In genomic region chr1:47190807-47191206, GRCh38 we compare ENCODE assay signal across 17 cellular contexts. TPM values are rescaled to one million over a fixed set of nuclear protein-coding genes. Genes with fewer than 3 reads are reported as not detected.
DNase-seq lines count a peak whose midpoint lies in the region; ATAC-seq and TF ChIP-seq lines count a peak whose summit lies in the region.
"Had no signal": no experiment of that assay in that cellular context is flagged by ENCODE, and none has a peak within 500 bp of the region (broad histone marks: within the 10 kb centered on the region; RNA-seq: fewer than 3 reads in every experiment).

No MANE protein-coding gene starts in this region.

- H3K23me2 ChIP-seq in H9 (ENCODE audit: insufficient read length, low read depth, low read length, poor library complexity, severe bottlenecking): no peaks in the 10 kb centered on the region

- H4K20me1 ChIP-seq in H9 (ENCODE audit: control insufficient read depth, insufficient read depth, insufficient read length): no peaks in the 10 kb centered on the region

- H3K4me3 Mint-ChIP-seq in H9: no peak overlapping the region
- H3K4me3 Mint-ChIP-seq: activated CD8-positive, alpha-beta T cell treated with anti-CD3 and anti-CD28 coated beads, Interleukin-2, amount 10 ng/mL, durations not matched to agents 7 days and 5 days; stimulated activated naive B cell treated with anti-CD40 and anti-IgM and Interleukin-4, amounts not matched to agents 10 μg/mL and 1 μg/mL and 100 μg/mL, for 72 hours had no signal

- TF ChIP-seq CTCF in H9 (conservative IDR thresholded peaks at IDR 0.05): no peak
- no peak for TF ChIP-seq CTCF in colonic mucosa (IDR thresholded peaks at IDR 0.05)
- TF ChIP-seq CTCF in sigmoid colon (IDR thresholded peaks at IDR 0.05): no peak

- no peaks in the 10 kb centered on the region for H3K79me2 ChIP-seq in H9 (ENCODE audit: insufficient read depth, low read length)

- intact Hi-C loops in colonic mucosa (cut with DNase I): loop anchor here (5.0 to 10.0 kb wide), 2 partner anchors 141 to 524 kb away; partner anchors contain the start of gene CMPK1
- intact Hi-C loops in sigmoid colon (cut with DNase I): loop anchor here (5.0 kb wide), 2 partner anchors 246 to 521 kb away; partner anchors contain the start of gene FOXD2

- H3K18ac ChIP-seq in H9 (ENCODE audit: insufficient read length, low read depth, low read length) (no peak overlapping the region), mesenchymal stem cell (ENCODE audit: low read depth in 1 of 2, low read length in 2 of 2) (no peak overlapping the region)

- H3K27me3 ChIP-seq in H9 (ENCODE audit: insufficient read depth, low read length) (peaks cover 7% of the 10 kb centered on the region; the same call in 1 of the 2 replicates), colonic mucosa (no peaks in the 10 kb centered on the region), mesenchymal stem cell (ENCODE audit: control insufficient read depth in 1 of 2, insufficient read depth in 1 of 2, low read length in 2 of 2) (peaks cover 0 to 21% of the 10 kb centered on the region in 2 experiments), sigmoid colon (no peaks in the 10 kb centered on the region)

- no peak overlapping the region for H2AFZ ChIP-seq in H9 (ENCODE audit: low read length)
- no peak overlapping the region for H2AFZ ChIP-seq in mesenchymal stem cell (ENCODE audit: low read depth, low read length)

- H3K27ac ChIP-seq in H9 (ENCODE audit: insufficient read length, low read depth, low read length) (no peak overlapping the region), colonic mucosa (peak overlapping the region; percentile 78), mesenchymal stem cell (ENCODE audit: low read length, poor library complexity, severe bottlenecking) (peak overlapping the region; percentile 81), sigmoid colon (peak overlapping the region in 2 of 4 donors; percentile 12 to 30)

- no peak overlapping the region for H3K56ac ChIP-seq in H9 (ENCODE audit: insufficient read length, low read depth, low read length)

- no CpG with 5 or more reads among the region's 6 CpGs for WGBS in H9 (ENCODE audit: extremely low coverage, insufficient read length, low lambda C conversion rate)
- WGBS in mesenchymal stem cell: 93% methylated on average over 6 of the region's 6 CpGs
- 89 to 91% methylated on average over 6 of the region's 6 CpGs for WGBS in sigmoid colon, 2 donors

- H3K36me3 Mint-ChIP-seq in H9 (ENCODE audit: insufficient read depth in 1 of 3, low read depth in 3 of 3): no peaks in the 10 kb centered on the region
- H3K36me3 Mint-ChIP-seq: stimulated activated naive B cell treated with anti-CD40 and anti-IgM and Interleukin-4, amounts not matched to agents 10 μg/mL and 1 μg/mL and 100 μg/mL, for 72 hours had no signal

- no peak overlapping the region for H3K27ac Mint-ChIP-seq in H9
- H3K27ac Mint-ChIP-seq: activated CD8-positive, alpha-beta T cell treated with anti-CD3 and anti-CD28 coated beads, Interleukin-2, amount 10 ng/mL, durations not matched to agents 7 days and 5 days; activated T-helper 2 cell treated with anti-CD3 and anti-CD28 coated beads, Interferon-gamma antibody, Interleukin-2, Interleukin-4, amounts not matched to agents 10 μg/mL and 5 μg/mL and 100 μg/mL, durations not matched to agents 14 hours and 24 hours and 36 hours; stimulated activated naive B cell treated with anti-CD40 and anti-IgM and Interleukin-4, amounts not matched to agents 10 μg/mL and 1 μg/mL and 100 μg/mL, for 72 hours had no signal

- H3K79me1 ChIP-seq in H9 (ENCODE audit: insufficient read depth, low read depth, low read length, poor library complexity, severe bottlenecking) (no peaks in the 10 kb centered on the region), mesenchymal stem cell (replicated peaks; ENCODE audit: low read length, poor library complexity, severe bottlenecking) (no peaks in the 10 kb centered on the region)

- peaks cover 31 to 40% of the 10 kb centered on the region in 2 experiments for H3K4me1 Mint-ChIP-seq in H9

- H3K4me3 ChIP-seq in colonic mucosa (no peak overlapping the region), mesenchymal stem cell (ENCODE audit: insufficient read depth in 1 of 2, low read depth in 1 of 2, low read length in 2 of 2) (no peak overlapping the region), sigmoid colon (no peak overlapping the region)
- H3K4me3 ChIP-seq: smooth muscle cell had no signal

- H3K9ac ChIP-seq in H9 (ENCODE audit: extremely low read depth, insufficient read length, low read length) (no peak overlapping the region), colonic mucosa (ENCODE audit: low read depth in 2 of 2, low read length in 2 of 2) (peak overlapping the region in 1 of 2 donors; percentile 77), mesenchymal stem cell (ENCODE audit: low read length) (peak overlapping the region; percentile 36)

- H3K9me3 ChIP-seq in H9 (ENCODE audit: control insufficient read depth, low read depth, low read length) (no peaks in the 10 kb centered on the region), colonic mucosa (no peaks in the 10 kb centered on the region), mesenchymal stem cell (ENCODE audit: control insufficient read depth, low read length) (no peaks in the 10 kb centered on the region), sigmoid colon (no peaks in the 10 kb centered on the region)

- DNase-seq in H9 (peak; percentile 18), colonic mucosa (no peak), mesenchymal stem cell (no peak), sigmoid colon (no peak), SW480 (ENCODE audit: low spot score) (no peak)
- DNase-seq in stimulated activated CD8-positive, alpha-beta memory T cell treated with anti-CD3 and anti-CD28 coated beads, Interleukin-4, amount 100 ng/mL, for 48 hours: peak; percentile 12
- DNase-seq: activated CD8-positive, alpha-beta T cell treated with anti-CD3 and anti-CD28 coated beads, Interleukin-2, amount 10 ng/mL, durations not matched to agents 7 days and 5 days; GF-D8; KBM-7; NCI-H1105; NCI-H774; stimulated activated naive B cell treated with anti-CD40 and anti-IgM and Interleukin-4, amounts not matched to agents 10 μg/mL and 1 μg/mL and 100 μg/mL, for 72 hours had no signal

- H3K27me3 Mint-ChIP-seq in H9 (ENCODE audit: low read depth): peaks cover 59% of the 10 kb centered on the region

- H2BK20ac ChIP-seq in H9 (ENCODE audit: low read depth, low read length, poor library complexity, severe bottlenecking): no peak overlapping the region

- H2BK12ac ChIP-seq in H9 (ENCODE audit: insufficient read length, low read depth, low read length) (no peak overlapping the region), mesenchymal stem cell (ENCODE audit: low read length in 2 of 2) (no peak overlapping the region)

- H2AK5ac ChIP-seq in H9 (ENCODE audit: insufficient read length, low read length): no peak overlapping the region
- peak overlapping the region; percentile 100 for H2AK5ac ChIP-seq in mesenchymal stem cell (ENCODE audit: low read length, severe bottlenecking)

- H2BK15ac ChIP-seq in H9 (ENCODE audit: low read depth, low read length) (no peak overlapping the region), mesenchymal stem cell (ENCODE audit: low read depth, poor library complexity, severe bottlenecking) (no peak overlapping the region)

- no peak overlapping the region for H4K8ac ChIP-seq in H9 (replicated peaks; ENCODE audit: insufficient read length, low read depth, low read length)
- H4K8ac ChIP-seq in mesenchymal stem cell (ENCODE audit: low read length): no peak overlapping the region

- H2BK5ac ChIP-seq in H9 (ENCODE audit: insufficient read length, low read length) (no peak overlapping the region), mesenchymal stem cell (ENCODE audit: low read depth, low read length, poor library complexity, severe bottlenecking) (peak overlapping the region; percentile 88)

- no peak overlapping the region for H4K91ac ChIP-seq in H9 (ENCODE audit: insufficient read length, low read depth, low read length)
- H4K91ac ChIP-seq in mesenchymal stem cell (ENCODE audit: low read length): no peak overlapping the region

- no peaks in the 10 kb centered on the region for H3K9me3 Mint-ChIP-seq in H9
- H3K9me3 Mint-ChIP-seq: activated T-helper 2 cell treated with anti-CD3 and anti-CD28 coated beads, Interferon-gamma antibody, Interleukin-2, Interleukin-4, amounts not matched to agents 10 μg/mL and 5 μg/mL and 100 μg/mL, durations not matched to agents 14 hours and 24 hours and 36 hours; stimulated activated naive B cell treated with anti-CD40 and anti-IgM and Interleukin-4, amounts not matched to agents 10 μg/mL and 1 μg/mL and 100 μg/mL, for 72 hours had no signal

- H3K4ac ChIP-seq in H9 (ENCODE audit: low read depth, low read length): no peak overlapping the region
- no peak overlapping the region for H3K4ac ChIP-seq in mesenchymal stem cell (ENCODE audit: low read depth in 1 of 2, low read length in 2 of 2)

- no peak overlapping the region; the same call in 1 of the 2 replicates for H3K14ac ChIP-seq in H9 (ENCODE audit: insufficient read depth, low read length)
- H3K14ac ChIP-seq in mesenchymal stem cell (ENCODE audit: low read length in 2 of 2): no peak overlapping the region

- no peak for ATAC-seq in HG03135 (IDR thresholded peaks at IDR 0.05; ENCODE audit: unreplicated experiment)
- ATAC-seq in GM21423 (IDR thresholded peaks at IDR 0.05; ENCODE audit: unreplicated experiment): no peak
- ATAC-seq: activated CD8-positive, alpha-beta T cell treated with anti-CD3 and anti-CD28 coated beads, Interleukin-2, amount 10 ng/mL, durations not matched to agents 7 days and 5 days; stimulated activated naive B cell treated with anti-CD40 and anti-IgM and Interleukin-4, amounts not matched to agents 10 μg/mL and 1 μg/mL and 100 μg/mL, for 72 hours had no signal

- no peak for TF ChIP-seq POLR2A in sigmoid colon (IDR thresholded peaks at IDR 0.05)

- no peak overlapping the region for H4K5ac ChIP-seq in H9 (ENCODE audit: insufficient read length, low read depth, low read length)

- no peak overlapping the region for H2BK120ac ChIP-seq in H9 (ENCODE audit: low read depth, low read length, poor library complexity, severe bottlenecking)
- H2BK120ac ChIP-seq in mesenchymal stem cell (ENCODE audit: low read depth, low read length): no peak overlapping the region

- H3T11ph ChIP-seq in H9 (ENCODE audit: low read length): no peak overlapping the region

- H3K4me2 ChIP-seq in H9 (ENCODE audit: insufficient read depth, insufficient read length, low read length): no peak overlapping the region
- no peak overlapping the region for H3K4me2 ChIP-seq in mesenchymal stem cell (ENCODE audit: low read length, poor library complexity, severe bottlenecking)
- H3K4me2 ChIP-seq: smooth muscle cell had no signal

- H3K36me3 ChIP-seq in colonic mucosa (no peaks in the 10 kb centered on the region), mesenchymal stem cell (ENCODE audit: control insufficient read depth in 1 of 2, insufficient read depth in 2 of 2, low read depth in 1 of 2, low read length in 2 of 2) (no peaks in the 10 kb centered on the region), sigmoid colon (no peaks in the 10 kb centered on the region)

- no peak overlapping the region for H3K23ac ChIP-seq in H9 (ENCODE audit: insufficient read length, low read depth, low read length)
- no peak overlapping the region for H3K23ac ChIP-seq in mesenchymal stem cell (ENCODE audit: low read length in 2 of 2)

- TF ChIP-seq EP300 in sigmoid colon (IDR thresholded peaks at IDR 0.05): no peak

- H3K4me1 ChIP-seq in H9 (ENCODE audit: insufficient read depth, low read length) (peaks cover 7% of the 10 kb centered on the region), colonic mucosa (peaks cover 23% of the 10 kb centered on the region), mesenchymal stem cell (ENCODE audit: control insufficient read depth, insufficient read depth, low read depth, low read length) (peaks cover 31% of the 10 kb centered on the region), sigmoid colon (peaks cover 0 to 21% (median 17%) of the 10 kb centered on the region in 4 donors)

RNA-seq across cellular contexts. Expression of gene PDZK1IP1, which starts 1.0 kb away (rescaled TPM):
- not detected in 2 replicates for total RNA-seq in H9 (2021)
- 10 to 100 TPM; 40.6 to 85.2 TPM for total RNA-seq in colonic mucosa
- polyA plus RNA-seq in mesenchymal stem cell (2013, experiment 1 of 2): not detected
- polyA plus RNA-seq in mesenchymal stem cell (2013, experiment 2 of 2): not detected
- not detected for total RNA-seq in sigmoid colon
- 100 to 1,000 TPM in 1 of 3 donors, 10 to 100 TPM in 2; 31.9 to 291 (median 35.4) TPM for polyA plus RNA-seq in sigmoid colon
- total RNA-seq: activated CD8-positive, alpha-beta T cell treated with anti-CD3 and anti-CD28 coated beads, Interleukin-2, amount 10 ng/mL, durations not matched to agents 7 days and 5 days; activated T-helper 2 cell treated with anti-CD3 and anti-CD28 coated beads, Interferon-gamma antibody, Interleukin-2, Interleukin-4, amounts not matched to agents 10 μg/mL and 5 μg/mL and 100 μg/mL, durations not matched to agents 14 hours and 24 hours and 36 hours; left ventricle myocardium superior; smooth muscle cell had no signal
- polyA plus RNA-seq: smooth muscle cell had no signal

RNA-seq across cellular contexts. Expression of gene TAL1, which starts 41.2 kb away (rescaled TPM):
- total RNA-seq in H9 (2021) (0.04 TPM in 1 of 2 replicates, not detected in the other), colonic mucosa (1 to 10 TPM in 1 of 2 donors, under 1 TPM in 1; 0.90 to 1.2 TPM), sigmoid colon (1 to 10 TPM; 2.3 to 3.9 (median 3.2) TPM)
- polyA plus RNA-seq in mesenchymal stem cell (2013, experiment 1 of 2): not detected
- not detected for polyA plus RNA-seq in mesenchymal stem cell (2013, experiment 2 of 2)
- polyA plus RNA-seq in sigmoid colon: 1 to 10 TPM in 2 of 3 donors, not detected in 1; 1.2 to 1.4 TPM
- total RNA-seq: activated CD8-positive, alpha-beta T cell treated with anti-CD3 and anti-CD28 coated beads, Interleukin-2, amount 10 ng/mL, durations not matched to agents 7 days and 5 days; activated T-helper 2 cell treated with anti-CD3 and anti-CD28 coated beads, Interferon-gamma antibody, Interleukin-2, Interleukin-4, amounts not matched to agents 10 μg/mL and 5 μg/mL and 100 μg/mL, durations not matched to agents 14 hours and 24 hours and 36 hours; smooth muscle cell had no signal
- polyA plus RNA-seq: smooth muscle cell had no signal

RNA-seq across cellular contexts. Expression of gene CYP4A22, which starts 53.6 kb away (rescaled TPM):
- total RNA-seq in H9 (2021) (not detected in 2 replicates), colonic mucosa (not detected), sigmoid colon (1 to 10 TPM in 1 of 4 donors, not detected in 3; 1.4 TPM)
- polyA plus RNA-seq in mesenchymal stem cell (2013, experiment 1 of 2): not detected
- polyA plus RNA-seq in mesenchymal stem cell (2013, experiment 2 of 2): not detected
- polyA plus RNA-seq in sigmoid colon: not detected
- total RNA-seq: activated CD8-positive, alpha-beta T cell treated with anti-CD3 and anti-CD28 coated beads, Interleukin-2, amount 10 ng/mL, durations not matched to agents 7 days and 5 days; activated T-helper 2 cell treated with anti-CD3 and anti-CD28 coated beads, Interferon-gamma antibody, Interleukin-2, Interleukin-4, amounts not matched to agents 10 μg/mL and 5 μg/mL and 100 μg/mL, durations not matched to agents 14 hours and 24 hours and 36 hours; left ventricle myocardium superior; smooth muscle cell had no signal
- polyA plus RNA-seq: smooth muscle cell had no signal

Comparison
In these comparisons a context has a peak if more than half of its experiments do, and no peak if none do; other contexts are left out.
1. DNase-seq: peak in H9 (single experiment) and stimulated activated CD8-positive, alpha-beta memory T cell treated with anti-CD3 and anti-CD28 coated beads, Interleukin-4, amount 100 ng/mL, for 48 hours (single experiment); none in colonic mucosa (single experiment), mesenchymal stem cell (single experiment), sigmoid colon (single experiment) and SW480 (single experiment).
2. RNA of gene PDZK1IP1, which starts 1.0 kb away (total RNA-seq): 40.6 to 85.2 TPM in colonic mucosa; not detected in H9 and not detected in sigmoid colon; every median in the first group is over 10 times any median in the second.